Comparison of ENCODE assay signal across 9 cellular contexts in the genomic region with DNA sequence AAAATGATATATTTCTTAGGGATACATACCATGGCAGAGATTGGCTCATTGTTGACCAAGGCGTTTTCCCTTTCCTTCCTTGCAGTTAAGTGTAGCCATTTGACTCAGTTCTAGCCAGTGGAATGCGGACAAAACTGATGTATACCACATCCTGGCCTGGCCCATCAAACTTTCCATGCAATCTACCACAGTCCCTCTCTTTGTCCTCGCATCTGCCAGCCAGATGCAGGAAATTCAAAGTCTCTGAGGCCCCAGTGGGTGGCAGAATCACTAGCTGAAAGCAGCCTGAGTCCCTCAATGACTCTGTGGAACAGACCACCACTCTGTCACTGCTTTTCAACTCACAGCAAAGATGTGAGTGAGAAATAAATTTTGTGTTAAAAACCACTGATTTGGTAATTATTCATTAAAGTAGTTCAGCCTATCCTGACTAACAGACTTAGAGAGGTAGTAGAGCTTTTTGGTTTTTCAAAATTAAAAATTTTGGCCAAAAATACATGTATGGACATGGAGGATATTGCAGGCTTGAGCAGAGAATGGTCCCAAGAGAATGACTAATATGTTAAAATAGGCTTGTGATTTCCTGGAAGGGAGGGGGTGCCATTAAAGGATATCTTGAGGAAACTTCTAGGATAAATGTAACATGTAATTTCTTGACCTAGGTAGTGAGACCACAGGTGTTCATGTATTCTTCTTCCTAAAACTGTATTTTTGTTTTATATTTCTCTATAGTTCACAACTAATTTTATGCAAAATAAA. TPM values are rescaled to one million over a fixed set of nuclear protein-coding genes. Genes with fewer than 3 reads are reported as not detected.
DNase-seq lines count a peak whose midpoint lies in the region; ATAC-seq lines count a peak whose summit lies in the region.
"Had no signal": no experiment of that assay in that cellular context is flagged by ENCODE, and none has a peak within 500 bp of the region (broad histone marks: within the 10 kb centered on the region; RNA-seq: fewer than 3 reads in every experiment).

No MANE protein-coding gene starts in this region.

- H3K18ac ChIP-seq in mesenchymal stem cell (ENCODE audit: low read depth in 1 of 2, low read length in 2 of 2): no peak overlapping the region

- H3K9me3 ChIP-seq in mesenchymal stem cell (ENCODE audit: control insufficient read depth, low read length): no peaks in the 10 kb centered on the region

- no peak overlapping the region for H3K4me3 ChIP-seq in mesenchymal stem cell (ENCODE audit: insufficient read depth in 1 of 2, low read depth in 1 of 2, low read length in 2 of 2)

- peaks cover 13% of the 10 kb centered on the region for H3K79me1 ChIP-seq in mesenchymal stem cell (replicated peaks; ENCODE audit: low read length, poor library complexity, severe bottlenecking)

- no peak overlapping the region for H3K14ac ChIP-seq in mesenchymal stem cell (ENCODE audit: low read length in 2 of 2)

- WGBS in mesenchymal stem cell: 9% methylated on average over 3 of the region's 3 CpGs

- CTCF ChIA-PET in activated CD4-positive, alpha-beta memory T cell treated with anti-CD3 and anti-CD28 coated beads for 36 hours (lab: Charles Lee): interaction anchor here (0.9 kb wide), 1 partner anchor 113 kb away, joined by 3 read pairs; no protein-coding TSS in a partner anchor

- no peak overlapping the region for H4K91ac ChIP-seq in mesenchymal stem cell (ENCODE audit: low read length)

- H3K9me3 Mint-ChIP-seq in activated CD4-positive, alpha-beta memory T cell treated with anti-CD3 and anti-CD28 coated beads for 36 hours: no peaks in the 10 kb centered on the region
- H3K9me3 Mint-ChIP-seq: IgD-negative memory B cell had no signal

- H3K27ac Mint-ChIP-seq in activated CD4-positive, alpha-beta memory T cell treated with anti-CD3 and anti-CD28 coated beads for 36 hours: peak overlapping the region; percentile 42

- H4K8ac ChIP-seq in mesenchymal stem cell (ENCODE audit: low read length): no peak overlapping the region

- no peak overlapping the region for H3K4me3 Mint-ChIP-seq in activated CD4-positive, alpha-beta memory T cell treated with anti-CD3 and anti-CD28 coated beads for 36 hours

- H2BK15ac ChIP-seq in mesenchymal stem cell (ENCODE audit: low read depth, poor library complexity, severe bottlenecking): no peak overlapping the region

- H3K9ac ChIP-seq in mesenchymal stem cell (ENCODE audit: low read length): peak overlapping the region; percentile 25

- no peaks in the 10 kb centered on the region for H3K27me3 ChIP-seq in mesenchymal stem cell (ENCODE audit: control insufficient read depth in 1 of 2, insufficient read depth in 1 of 2, low read length in 2 of 2)

- ATAC-seq in HG02588 (IDR thresholded peaks at IDR 0.05; ENCODE audit: unreplicated experiment): peak; percentile 36

- H2AK5ac ChIP-seq in mesenchymal stem cell (ENCODE audit: low read length, severe bottlenecking): no peak overlapping the region

- no peak overlapping the region for H3K23ac ChIP-seq in mesenchymal stem cell (ENCODE audit: low read length in 2 of 2)

- POLR2A ChIA-PET in activated CD4-positive, alpha-beta memory T cell treated with anti-CD3 and anti-CD28 coated beads for 36 hours (lab: Charles Lee): interaction anchor here (1.0 to 1.9 kb wide), 3 partner anchors 16 to 49 kb away, joined by 3 to 13 read pairs (median 12); no protein-coding TSS in a partner anchor

- H2BK12ac ChIP-seq in mesenchymal stem cell (ENCODE audit: low read length in 2 of 2): no peak overlapping the region

- H3K27ac ChIP-seq in mesenchymal stem cell (ENCODE audit: low read length, poor library complexity, severe bottlenecking): peak overlapping the region; percentile 1

- intact Hi-C loops in activated CD4-positive, alpha-beta memory T cell treated with anti-CD3 and anti-CD28 coated beads for 36 hours (cut with micrococcal nuclease): loop anchor here (1.0 to 5.0 kb wide), 3 partner anchors 49 to 170 kb away; a partner anchor contains a TSS

- peaks cover 2% of the 10 kb centered on the region for H3K4me1 ChIP-seq in mesenchymal stem cell (ENCODE audit: control insufficient read depth, insufficient read depth, low read depth, low read length)

- no peak overlapping the region for H3K4me2 ChIP-seq in mesenchymal stem cell (ENCODE audit: low read length, poor library complexity, severe bottlenecking)

- peaks cover 14 to 33% of the 10 kb centered on the region in 2 experiments for H3K36me3 ChIP-seq in mesenchymal stem cell (ENCODE audit: control insufficient read depth in 1 of 2, insufficient read depth in 2 of 2, low read depth in 1 of 2, low read length in 2 of 2)

- peak overlapping the region in 1 of 2 experiments; percentile 15 for H3K4ac ChIP-seq in mesenchymal stem cell (ENCODE audit: low read depth in 1 of 2, low read length in 2 of 2)

- H2BK5ac ChIP-seq in mesenchymal stem cell (ENCODE audit: low read depth, low read length, poor library complexity, severe bottlenecking): no peak overlapping the region

- no peak overlapping the region for H2BK120ac ChIP-seq in mesenchymal stem cell (ENCODE audit: low read depth, low read length)

- H2AFZ ChIP-seq in mesenchymal stem cell (ENCODE audit: low read depth, low read length): no peak overlapping the region

- peaks cover 29% of the 10 kb centered on the region for H3K4me1 Mint-ChIP-seq in activated CD4-positive, alpha-beta memory T cell treated with anti-CD3 and anti-CD28 coated beads for 36 hours (ENCODE audit: low read depth)

- no peaks in the 10 kb centered on the region for H3K27me3 Mint-ChIP-seq in activated CD4-positive, alpha-beta memory T cell treated with anti-CD3 and anti-CD28 coated beads for 36 hours
- H3K27me3 Mint-ChIP-seq: IgD-negative memory B cell had no signal

- peaks cover 18% of the 10 kb centered on the region for H3K36me3 Mint-ChIP-seq in activated CD4-positive, alpha-beta memory T cell treated with anti-CD3 and anti-CD28 coated beads for 36 hours

- DNase-seq in GM04503 (ENCODE audit: low read depth) (peak; percentile 89), mesenchymal stem cell (peak; percentile 93), GM19240 (ENCODE audit: insufficient read length, low spot score) (no peak), NCI-H187 (lab: John Stamatoyannopoulos, UW) (no peak), NCI-H1694 (lab: John Stamatoyannopoulos, UW) (no peak), AML-193 (lab: John Stamatoyannopoulos, UW) (no peak)
- DNase-seq in activated CD4-positive, alpha-beta memory T cell treated with anti-CD3 and anti-CD28 coated beads for 36 hours: peak; percentile 72

RNA-seq across cellular contexts. Expression of a gene that starts 10.9 kb away (rescaled TPM):
- total RNA-seq in activated CD4-positive, alpha-beta memory T cell treated with anti-CD3 and anti-CD28 coated beads for 36 hours: 10 to 100 TPM; 25.9 to 30.7 TPM
- 50.9 TPM for polyA plus RNA-seq in mesenchymal stem cell (2013, experiment 1 of 2)
- polyA plus RNA-seq in mesenchymal stem cell (2013, experiment 2 of 2): 49.6 TPM

Comparison
In these comparisons a context has a peak if more than half of its experiments do, and no peak if none do; other contexts are left out.
1. DNase-seq: peak in GM04503 (single experiment), activated CD4-positive, alpha-beta memory T cell treated with anti-CD3 and anti-CD28 coated beads for 36 hours (single experiment) and mesenchymal stem cell (single experiment); none in GM19240 (single experiment), NCI-H187 (0 of 2), NCI-H1694 (single experiment) and AML-193 (0 of 2).